Comparison of ENCODE assay signal across 9 cellular contexts in the genomic region with DNA sequence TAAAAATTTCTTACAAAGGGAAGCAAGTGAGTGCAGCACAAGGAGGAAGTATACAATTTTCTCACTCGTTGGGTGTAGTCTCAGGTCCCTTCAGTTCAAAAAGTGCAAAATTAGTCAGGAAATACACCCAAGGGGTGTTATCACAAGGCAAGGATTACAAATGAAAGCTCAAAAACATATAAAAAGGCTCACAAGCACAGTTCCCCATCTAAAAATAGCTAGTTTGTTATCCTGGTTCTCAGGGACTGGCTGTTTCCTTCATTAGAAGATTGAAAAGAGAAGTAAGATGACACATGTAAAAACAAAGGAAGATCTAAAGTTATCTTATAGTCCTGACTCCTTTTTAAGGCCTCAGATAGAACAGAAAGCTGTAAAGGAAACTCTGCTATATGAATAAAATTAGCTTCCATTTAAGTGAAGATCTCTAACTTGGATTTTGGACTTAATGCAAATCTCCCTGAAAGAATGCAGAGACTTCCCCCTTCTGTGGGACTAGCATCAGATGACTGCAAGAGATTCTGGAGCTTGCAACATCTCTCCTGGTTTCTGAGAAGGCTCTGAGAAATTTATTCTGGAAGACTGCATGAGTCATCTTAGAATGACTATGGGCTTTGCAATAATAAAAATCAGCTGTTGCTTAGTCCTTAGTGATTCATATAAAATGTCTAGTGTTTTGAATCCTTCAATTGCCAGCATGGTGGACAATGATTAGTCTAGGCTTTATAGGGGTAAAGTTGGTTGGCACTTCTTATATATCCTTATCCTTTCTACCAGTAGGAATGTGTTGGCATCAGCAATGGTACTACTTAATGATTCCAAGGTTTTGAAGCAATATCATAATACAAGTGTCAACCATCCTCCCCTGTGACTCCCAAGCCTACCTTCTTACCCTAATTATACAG. TPM values are rescaled to one million over a fixed set of nuclear protein-coding genes. Genes with fewer than 3 reads are reported as not detected.
A peak's percentile ranks its signal among the peaks of the same experiment; 100 is the strongest.
DNase-seq lines count a peak whose midpoint lies in the region; ATAC-seq and TF ChIP-seq lines count a peak whose summit lies in the region.
"Had no signal": no experiment of that assay in that cellular context is flagged by ENCODE, and none has a peak within 500 bp of the region (broad histone marks: within the 10 kb centered on the region; RNA-seq: fewer than 3 reads in every experiment).

No MANE protein-coding gene starts in this region.

- H3K4me1 ChIP-seq in suprapubic skin, result peaks cover 38% of the 10 kb centered on the region

- H3K27ac ChIP-seq in suprapubic skin, result peak overlapping the region; percentile 77
- H3K27ac ChIP-seq: parathyroid adenoma had no signal

- TF ChIP-seq CTCF in kidney epithelial cell (IDR thresholded peaks at IDR 0.05; ENCODE audit: insufficient read depth, low read length, poor library complexity, severe bottlenecking) (no peak), suprapubic skin (IDR thresholded peaks at IDR 0.05) (no peak)

- 73% methylated on average over 1 of the region's 1 CpG for WGBS in suprapubic skin

- DNase-seq in KBM-7, result peak; percentile 90
- peak; percentile 82 for DNase-seq in astrocyte of the hippocampus (ENCODE audit: low read depth, low spot score)
- DNase-seq in kidney epithelial cell (ENCODE audit: low read depth), result peak; percentile 94
- no peak for DNase-seq in suprapubic skin (ENCODE audit: low spot score in 2 of 2)
- DNase-seq in DMS153 (lab: John Stamatoyannopoulos, UW), result no peak
- no peak for DNase-seq in NCI-H1694 (lab: John Stamatoyannopoulos, UW)

- no peak for ATAC-seq in GM19467 (IDR thresholded peaks at IDR 0.05; ENCODE audit: unreplicated experiment)
- ATAC-seq in HG02981 (IDR thresholded peaks at IDR 0.05; ENCODE audit: unreplicated experiment), result no peak

- in situ Hi-C loops in KBM-7 (cut with MboI; ENCODE audit: low pct_unique_long_range_greater_than_20kb, low sequenced_read_pairs), result no loop called here

- no peaks in the 10 kb centered on the region for H3K36me3 ChIP-seq in kidney epithelial cell (ENCODE audit: control insufficient read depth, insufficient read depth, low read length)
- no peaks in the 10 kb centered on the region for H3K36me3 ChIP-seq in suprapubic skin

- no peak for TF ChIP-seq EP300 in suprapubic skin (IDR thresholded peaks at IDR 0.05)

- no peaks in the 10 kb centered on the region for H3K27me3 ChIP-seq in kidney epithelial cell (ENCODE audit: control insufficient read depth, insufficient read depth, low read length)
- H3K27me3 ChIP-seq in suprapubic skin, result no peaks in the 10 kb centered on the region

- TF ChIP-seq POLR2A in suprapubic skin (IDR thresholded peaks at IDR 0.05), result no peak

- H3K9me3 ChIP-seq in suprapubic skin, result no peaks in the 10 kb centered on the region

- H3K4me3 ChIP-seq in kidney epithelial cell (ENCODE audit: low read depth, low read length) (no peak overlapping the region), suprapubic skin (no peak overlapping the region)

RNA-seq across cellular contexts. Expression of a gene that starts 25.4 kb away (rescaled TPM):
- total RNA-seq in kidney epithelial cell, result 12.6 and 14.6 TPM in 2 replicates
- total RNA-seq in suprapubic skin, result 10 to 100 TPM in 3 of 4 donors, 1 to 10 TPM in 1; 7.1 to 30.6 (median 11.7) TPM

RNA-seq across cellular contexts. Expression of a gene that starts 35.1 kb away (rescaled TPM):
- total RNA-seq in kidney epithelial cell (not detected in 2 replicates), suprapubic skin (1 to 10 TPM in 1 of 4 donors, not detected in 3; 5.6 TPM)

Comparison
In these comparisons a context has a peak if more than half of its experiments do, and no peak if none do; other contexts are left out.
1. DNase-seq: peak in KBM-7 (single experiment), astrocyte of the hippocampus (single experiment) and kidney epithelial cell (single experiment); none in suprapubic skin (0 of 2), DMS153 (single experiment) and NCI-H1694 (single experiment).